ENCODE assay signal across 39 cellular contexts in the genomic region with DNA sequence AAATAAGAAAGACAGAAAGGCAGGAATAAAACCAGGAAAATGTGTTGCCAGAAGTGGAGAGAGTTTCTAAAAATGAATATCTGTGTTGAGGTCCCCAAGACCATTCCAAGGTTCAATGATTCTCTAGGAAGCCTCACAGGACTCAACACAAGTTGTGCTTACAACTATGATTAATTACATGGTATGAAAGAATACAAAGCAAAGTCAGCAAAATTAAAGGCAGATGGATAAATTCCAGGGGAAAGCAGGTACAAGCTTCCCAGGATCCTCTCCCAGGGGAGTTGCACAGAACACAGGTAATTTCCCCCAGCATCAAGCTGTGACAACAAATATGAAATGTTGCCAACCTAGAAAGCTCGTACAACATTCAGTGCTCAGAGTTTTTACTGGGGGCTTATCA.
"Had no signal": no experiment of that assay in that cellular context is flagged by ENCODE, and none has a peak within 500 bp of the region (broad histone marks: within the 10 kb centered on the region; RNA-seq: fewer than 3 reads in every experiment).

No MANE protein-coding gene starts in this region.

- H3K4me1 ChIP-seq: adrenal gland, ascending aorta, body of pancreas, breast epithelium had no signal

- H3K4me3 ChIP-seq: adrenal gland, ascending aorta, body of pancreas, breast epithelium, cardiac muscle cell had no signal

- FAIRE-seq: astrocyte, bronchial epithelial cell had no signal

- H3K27ac ChIP-seq: adrenal gland, ascending aorta, body of pancreas, brain microvascular endothelial cell, breast epithelium, cardiac muscle cell had no signal

- H3K4me3 Mint-ChIP-seq: activated naive CD4-positive, alpha-beta T cell treated with anti-CD3 and anti-CD28 coated beads for 36 hours; activated naive CD4-positive, alpha-beta T cell treated with anti-CD3 and anti-CD28 coated beads, Interleukin-2, amount 10 ng/mL, durations not matched to agents 7 days and 5 days; activated naive CD4-positive, alpha-beta T cell treated with anti-CD3 and anti-CD28 coated beads, Interleukin-2, amount 50 U/mL, for 24 hours; activated naive CD8-positive, alpha-beta T cell; activated naive CD8-positive, alpha-beta T cell treated with anti-CD3 and anti-CD28 coated beads for 36 hours; activated naive CD8-positive, alpha-beta T cell treated with anti-CD3 and anti-CD28 coated beads, Interleukin-2, amount 10 ng/mL, durations not matched to agents 7 days and 5 days; activated naive CD8-positive, alpha-beta T cell treated with anti-CD3 and anti-CD28 coated beads, Interleukin-2, amount 50 U/mL, for 24 hours; activated T-cell treated with anti-CD3 and anti-CD28 coated beads, Interleukin-2, amount 50 U/mL, for 24 hours; activated T-cell treated with anti-CD3 and anti-CD28 coated beads, Interleukin-2, amount 50 U/mL, for 4 hours; activated T-cell treated with anti-CD3 and anti-CD28 coated beads, Interleukin-2, amount 50 U/mL, for 72 hours; activated T-helper 1 cell treated with anti-CD3 and anti-CD28 coated beads, Interleukin-12 subunit alpha, Interleukin-12 subunit beta, Interleukin-2, Interleukin-4 antibody, amounts not matched to agents 30 ng/mL and 10 ng/mL and 1 ng/mL, durations not matched to agents 14 hours and 24 hours and 36 hours; activated T-helper 17 cell treated with anti-CD3 and anti-CD28 coated beads, Interleukin-2, amount 50 U/mL, for 72 hours; brain; central memory CD8-positive, alpha-beta T cell had no signal

- DNase-seq: activated effector memory CD4-positive, alpha-beta T cell treated with anti-CD3 and anti-CD28 coated beads, Interleukin-2, amount 50 U/mL, for 16 hours; activated effector memory CD4-positive, alpha-beta T cell treated with Interleukin-2 at 50 U/mL for 16 hours; activated gamma-delta T cell; activated gamma-delta T cell treated with Interleukin-2 at 50 U/mL for 16 hours; activated naive CD4-positive, alpha-beta T cell; activated naive CD4-positive, alpha-beta T cell treated with anti-CD3 and anti-CD28 coated beads for 36 hours; activated naive CD4-positive, alpha-beta T cell treated with anti-CD3 and anti-CD28 coated beads, Interleukin-2, amount 10 ng/mL, durations not matched to agents 7 days and 5 days; activated naive CD4-positive, alpha-beta T cell treated with anti-CD3 and anti-CD28 coated beads, Interleukin-2, amount 50 U/mL, for 16 hours; activated naive CD4-positive, alpha-beta T cell treated with Interleukin-2 at 50 U/mL for 16 hours; activated naive CD8-positive, alpha-beta T cell treated with anti-CD3 and anti-CD28 coated beads for 36 hours; activated naive CD8-positive, alpha-beta T cell treated with anti-CD3 and anti-CD28 coated beads, Interleukin-2, amount 10 ng/mL, durations not matched to agents 7 days and 5 days; activated naive CD8-positive, alpha-beta T cell treated with anti-CD3 and anti-CD28 coated beads, Interleukin-2, amount 50 U/mL, for 24 hours; activated T-cell treated with anti-CD3 and anti-CD28 coated beads, Interleukin-2, amount 50 U/mL, for 24 hours; activated T-cell treated with anti-CD3 and anti-CD28 coated beads, Interleukin-2, amount 50 U/mL, for 4 hours; activated T-cell treated with anti-CD3 and anti-CD28 coated beads, Interleukin-2, amount 50 U/mL, for 48 hours; activated T-cell treated with anti-CD3 and anti-CD28 coated beads, Interleukin-2, amount 50 U/mL, for 72 hours; adrenal gland; amniotic stem cell; amygdala; anterior cingulate cortex; aorta; body of pancreas; brain microvascular endothelial cell; caudate nucleus; central memory CD4-positive, alpha-beta T cell; cerebellar nuclear complex had no signal

- H3K9me3 Mint-ChIP-seq: activated naive CD8-positive, alpha-beta T cell treated with anti-CD3 and anti-CD28 coated beads for 36 hours; activated naive CD8-positive, alpha-beta T cell treated with anti-CD3 and anti-CD28 coated beads, Interleukin-2, amount 10 ng/mL, durations not matched to agents 7 days and 5 days; activated T-cell treated with anti-CD3 and anti-CD28 coated beads, Interleukin-2, amount 50 U/mL, for 24 hours; activated T-helper 17 cell treated with anti-CD3 and anti-CD28 coated beads, Interleukin-2, amount 50 U/mL, for 72 hours; activated T-helper 2 cell treated with anti-CD3 and anti-CD28 coated beads, Interferon-gamma antibody, Interleukin-2, Interleukin-4, amounts not matched to agents 10 μg/mL and 5 μg/mL and 100 μg/mL, durations not matched to agents 14 hours and 24 hours and 36 hours; central memory CD8-positive, alpha-beta T cell had no signal

- H3K36me3 Mint-ChIP-seq: activated naive CD4-positive, alpha-beta T cell treated with anti-CD3 and anti-CD28 coated beads, Interleukin-2, amount 10 ng/mL, durations not matched to agents 7 days and 5 days; activated naive CD4-positive, alpha-beta T cell treated with anti-CD3 and anti-CD28 coated beads, Interleukin-2, amount 50 U/mL, for 24 hours; activated naive CD4-positive, alpha-beta T cell treated with anti-CD3 and anti-CD28 coated beads, Interleukin-2, amount 50 U/mL, for 72 hours; activated naive CD8-positive, alpha-beta T cell; activated naive CD8-positive, alpha-beta T cell treated with anti-CD3 and anti-CD28 coated beads for 36 hours; activated naive CD8-positive, alpha-beta T cell treated with anti-CD3 and anti-CD28 coated beads, Interleukin-2, amount 10 ng/mL, durations not matched to agents 7 days and 5 days; brain had no signal

- H3K4me1 Mint-ChIP-seq: activated naive CD4-positive, alpha-beta T cell treated with anti-CD3 and anti-CD28 coated beads, Interleukin-2, amount 10 ng/mL, durations not matched to agents 7 days and 5 days; activated naive CD4-positive, alpha-beta T cell treated with anti-CD3 and anti-CD28 coated beads, Interleukin-2, amount 50 U/mL, for 24 hours; activated naive CD8-positive, alpha-beta T cell treated with anti-CD3 and anti-CD28 coated beads for 36 hours; activated naive CD8-positive, alpha-beta T cell treated with anti-CD3 and anti-CD28 coated beads, Interleukin-2, amount 10 ng/mL, durations not matched to agents 7 days and 5 days; activated naive CD8-positive, alpha-beta T cell treated with anti-CD3 and anti-CD28 coated beads, Interleukin-2, amount 50 U/mL, for 24 hours; activated T-helper 17 cell treated with anti-CD3 and anti-CD28 coated beads, Interleukin-2, amount 50 U/mL, for 72 hours; brain; central memory CD8-positive, alpha-beta T cell had no signal

- H3K27me3 ChIP-seq: adrenal gland, ascending aorta, body of pancreas, brain microvascular endothelial cell, breast epithelium, cardiac muscle cell had no signal

- ATAC-seq: activated naive CD4-positive, alpha-beta T cell treated with anti-CD3 and anti-CD28 coated beads, Interleukin-2, amount 50 U/mL, for 72 hours; activated naive CD8-positive, alpha-beta T cell treated with anti-CD3 and anti-CD28 coated beads, Interleukin-2, amount 50 U/mL, for 24 hours; activated T-cell treated with anti-CD3 and anti-CD28 coated beads, Interleukin-2, amount 50 U/mL, for 4 hours; activated T-cell treated with anti-CD3 and anti-CD28 coated beads, Interleukin-2, amount 50 U/mL, for 72 hours; activated T-helper 17 cell treated with anti-CD3 and anti-CD28 coated beads, Interleukin-2, amount 50 U/mL, for 72 hours; body of pancreas had no signal

- H3K27ac Mint-ChIP-seq: activated naive CD4-positive, alpha-beta T cell treated with anti-CD3 and anti-CD28 coated beads for 36 hours; activated naive CD4-positive, alpha-beta T cell treated with anti-CD3 and anti-CD28 coated beads, Interleukin-2, amount 10 ng/mL, durations not matched to agents 7 days and 5 days; activated naive CD4-positive, alpha-beta T cell treated with anti-CD3 and anti-CD28 coated beads, Interleukin-2, amount 50 U/mL, for 24 hours; activated naive CD4-positive, alpha-beta T cell treated with anti-CD3 and anti-CD28 coated beads, Interleukin-2, amount 50 U/mL, for 72 hours; activated naive CD8-positive, alpha-beta T cell; activated naive CD8-positive, alpha-beta T cell treated with anti-CD3 and anti-CD28 coated beads for 36 hours; activated naive CD8-positive, alpha-beta T cell treated with anti-CD3 and anti-CD28 coated beads, Interleukin-2, amount 10 ng/mL, durations not matched to agents 7 days and 5 days; activated naive CD8-positive, alpha-beta T cell treated with anti-CD3 and anti-CD28 coated beads, Interleukin-2, amount 50 U/mL, for 24 hours; activated T-cell treated with anti-CD3 and anti-CD28 coated beads, Interleukin-2, amount 50 U/mL, for 24 hours; activated T-cell treated with anti-CD3 and anti-CD28 coated beads, Interleukin-2, amount 50 U/mL, for 72 hours; activated T-helper 1 cell treated with anti-CD3 and anti-CD28 coated beads, Interleukin-12 subunit alpha, Interleukin-12 subunit beta, Interleukin-2, Interleukin-4 antibody, amounts not matched to agents 30 ng/mL and 10 ng/mL and 1 ng/mL, durations not matched to agents 14 hours and 24 hours and 36 hours; activated T-helper 17 cell treated with anti-CD3 and anti-CD28 coated beads, Interleukin-2, amount 50 U/mL, for 72 hours; activated T-helper 2 cell treated with anti-CD3 and anti-CD28 coated beads, Interferon-gamma antibody, Interleukin-2, Interleukin-4, amounts not matched to agents 10 μg/mL and 5 μg/mL and 100 μg/mL, durations not matched to agents 14 hours and 24 hours and 36 hours; brain had no signal

- H3K27me3 Mint-ChIP-seq: activated naive CD4-positive, alpha-beta T cell treated with anti-CD3 and anti-CD28 coated beads, Interleukin-2, amount 10 ng/mL, durations not matched to agents 7 days and 5 days; activated naive CD4-positive, alpha-beta T cell treated with anti-CD3 and anti-CD28 coated beads, Interleukin-2, amount 50 U/mL, for 24 hours; activated naive CD8-positive, alpha-beta T cell; activated naive CD8-positive, alpha-beta T cell treated with anti-CD3 and anti-CD28 coated beads for 36 hours; activated naive CD8-positive, alpha-beta T cell treated with anti-CD3 and anti-CD28 coated beads, Interleukin-2, amount 10 ng/mL, durations not matched to agents 7 days and 5 days; activated T-cell treated with anti-CD3 and anti-CD28 coated beads, Interleukin-2, amount 50 U/mL, for 24 hours; central memory CD8-positive, alpha-beta T cell had no signal

- H3K36me3 ChIP-seq: adrenal gland, ascending aorta, brain microvascular endothelial cell, breast epithelium, cardiac muscle cell had no signal

- H3K9me3 ChIP-seq: adrenal gland, ascending aorta, body of pancreas had no signal
